15 cellular contexts compared by ENCODE assay signal in genomic region chr10:86337121-86337601, GRCh38. TPM values are rescaled to one million over a fixed set of nuclear protein-coding genes. Genes with fewer than 3 reads are reported as not detected.
DNase-seq lines count a peak whose midpoint lies in the region; ATAC-seq and TF ChIP-seq lines count a peak whose summit lies in the region.
"Had no signal": no experiment of that assay in that cellular context is flagged by ENCODE, and none has a peak within 500 bp of the region (broad histone marks: within the 10 kb centered on the region; RNA-seq: fewer than 3 reads in every experiment).

No MANE protein-coding gene starts in this region.

- no peak for TF ChIP-seq POLR2A in NB4 (IDR thresholded peaks at IDR 0.05; ENCODE audit: extremely low read depth, insufficient read length)

- no peaks in the 10 kb centered on the region for H3K9me2 ChIP-seq in hepatocyte (replicated peaks; ENCODE audit: insufficient read depth)

- no peaks in the 10 kb centered on the region for H3K79me2 ChIP-seq in hepatocyte

- DNase-seq in GM12865 (ENCODE audit: low read depth): peak; percentile 15
- peak; percentile 65 for DNase-seq in NB4 (ENCODE audit: low read depth)
- DNase-seq in GM19240 (ENCODE audit: insufficient read length, low spot score): no peak
- no peak for DNase-seq in hepatocyte (ENCODE audit: low spot score)
- DNase-seq: activated CD4-positive, alpha-beta T cell treated with anti-CD3 and anti-CD28 coated beads, Interleukin-2, amount 50 U/mL, for 4 hours; anterior cingulate cortex; naive B cell; NCI-H82; T-helper 9 cell; transverse colon had no signal

- no peak overlapping the region for H2AFZ ChIP-seq in hepatocyte

- ATAC-seq in GM19035 (IDR thresholded peaks at IDR 0.05; ENCODE audit: unreplicated experiment) (peak; percentile 71), HG02798 (IDR thresholded peaks at IDR 0.05; ENCODE audit: poor library complexity, unreplicated experiment) (peak; percentile 82), GM21528 (IDR thresholded peaks at IDR 0.05; ENCODE audit: low FRiP score, unreplicated experiment) (no peak)
- ATAC-seq in activated CD4-positive, CD25-positive, alpha-beta regulatory T cell treated with anti-CD3 and anti-CD28 coated beads, Interleukin-2, amount 50 U/mL, for 24 hours: no peak
- ATAC-seq: left lung had no signal

- no peaks in the 10 kb centered on the region for H4K20me1 ChIP-seq in hepatocyte (ENCODE audit: insufficient read depth, poor library complexity, severe bottlenecking)

- no peak overlapping the region for H3K4me2 ChIP-seq in hepatocyte

- no peak for TF ChIP-seq CTCF in GM12865 (IDR thresholded peaks at IDR 0.05; ENCODE audit: insufficient read depth, low read depth, low read length, missing control alignments)
- TF ChIP-seq CTCF in NB4 (IDR thresholded peaks at IDR 0.05; ENCODE audit: low read depth, low read length): no peak
- no peak for TF ChIP-seq CTCF in hepatocyte (IDR thresholded peaks at IDR 0.05; ENCODE audit: poor library complexity)

- H3K4me1 ChIP-seq in hepatocyte (ENCODE audit: insufficient read depth): no peaks in the 10 kb centered on the region
- H3K4me1 ChIP-seq: left lung, transverse colon had no signal

- no peaks in the 10 kb centered on the region for H3K9me3 ChIP-seq in hepatocyte (ENCODE audit: low read depth)
- H3K9me3 ChIP-seq: left lung, transverse colon had no signal

- no peaks in the 10 kb centered on the region for H3K36me3 ChIP-seq in hepatocyte (replicated peaks; ENCODE audit: insufficient read depth, low read depth)
- H3K36me3 ChIP-seq: left lung, transverse colon had no signal

- 97% methylated on average over 13 of the region's 13 CpGs for WGBS in hepatocyte (ENCODE audit: low lambda C conversion rate, missing lambda C conversion rate)

- H3K27me3 ChIP-seq in hepatocyte: peaks cover 5% of the 10 kb centered on the region
- H3K27me3 ChIP-seq: transverse colon had no signal

- H3K27ac ChIP-seq in hepatocyte: no peak overlapping the region
- H3K27ac ChIP-seq: left lung, transverse colon had no signal

- no peak overlapping the region for H3K4me3 ChIP-seq in GM12865 (ENCODE audit: low read depth, low read length)
- no peak overlapping the region for H3K4me3 ChIP-seq in NB4 (ENCODE audit: low read depth, low read length)
- H3K4me3 ChIP-seq in hepatocyte: no peak overlapping the region
- H3K4me3 ChIP-seq: left lung, transverse colon had no signal

RNA-seq across cellular contexts. Expression of gene GRID1, which starts 29.4 kb away (rescaled TPM):
- total RNA-seq in hepatocyte: 0.24 and 0.37 TPM in 2 replicates
- 0.07 TPM in 2 replicates for polyA plus RNA-seq in hepatocyte

Comparison
In these comparisons a context has a peak if more than half of its experiments do, and no peak if none do; other contexts are left out.
1. DNase-seq: peak in GM12865 (single experiment) and NB4 (single experiment); none in GM19240 (single experiment) and hepatocyte (single experiment).
2. ATAC-seq: peak in GM19035 (single experiment) and HG02798 (single experiment); none in GM21528 (single experiment) and activated CD4-positive, CD25-positive, alpha-beta regulatory T cell treated with anti-CD3 and anti-CD28 coated beads, Interleukin-2, amount 50 U/mL, for 24 hours (0 of 2).